27 cellular contexts compared by ENCODE assay signal in the genomic region with DNA sequence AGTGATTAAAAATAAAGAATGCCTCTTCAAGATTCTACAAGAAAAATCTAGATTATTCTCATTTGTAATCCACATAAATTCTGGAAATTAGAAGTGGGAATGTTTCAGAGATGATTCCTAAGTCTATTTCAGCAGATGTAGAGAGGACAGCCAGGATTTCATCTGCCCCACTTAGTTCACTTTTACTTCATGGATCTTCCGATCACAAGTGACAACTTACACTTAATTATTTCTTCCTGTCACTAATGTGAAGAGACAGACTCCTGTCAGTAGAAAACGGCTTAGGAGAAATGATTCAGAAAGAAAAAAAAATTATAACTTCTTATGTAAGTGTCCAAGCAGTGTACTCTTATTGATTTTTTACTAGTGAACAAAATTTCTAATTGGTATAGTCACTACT.
"Had no signal": no experiment of that assay in that cellular context is flagged by ENCODE, and none has a peak within 500 bp of the region (broad histone marks: within the 10 kb centered on the region; RNA-seq: fewer than 3 reads in every experiment).

No MANE protein-coding gene starts in this region.

- H3K9me3 ChIP-seq: colonic mucosa, gastrocnemius medialis had no signal

- H3K36me3 ChIP-seq: colonic mucosa, esophagus muscularis mucosa, esophagus squamous epithelium, gastrocnemius medialis, gastroesophageal sphincter, heart right ventricle had no signal

- H3K27ac ChIP-seq: colonic mucosa, coronary artery, dorsolateral prefrontal cortex, epithelial cell of prostate, esophagus muscularis mucosa, esophagus squamous epithelium, foreskin keratinocyte, gastrocnemius medialis, gastroesophageal sphincter, heart left ventricle, heart right ventricle had no signal

- H3K27me3 ChIP-seq: colonic mucosa, dorsolateral prefrontal cortex, esophagus muscularis mucosa, esophagus squamous epithelium, foreskin keratinocyte, gastrocnemius medialis, gastroesophageal sphincter, heart left ventricle, heart right ventricle had no signal

- FAIRE-seq: colon, endometrium, endothelial cell of umbilical vein, frontal cortex had no signal

- DNase-seq: colonic mucosa; cortex of kidney; dermis blood vessel endothelial cell; dorsolateral prefrontal cortex; effector CD4-positive, alpha-beta T cell; effector CD8-positive, alpha-beta T cell; effector memory CD4-positive, alpha-beta T cell; effector memory CD8-positive, alpha-beta T cell; endodermal cell; erythroblast; esophagus squamous epithelium; foreskin fibroblast; foreskin keratinocyte; foreskin melanocyte; gastrocnemius medialis; glutamatergic neuron; head of caudate nucleus; heart left ventricle; heart right ventricle had no signal

- H3K4me3 ChIP-seq: colonic mucosa, coronary artery, dorsolateral prefrontal cortex, esophagus muscularis mucosa, esophagus squamous epithelium, gastrocnemius medialis, gastroesophageal sphincter, heart left ventricle, heart right ventricle had no signal
